ENCODE assay signal across 34 cellular contexts in genomic region chr10:66869635-66870034, GRCh38. TPM values are rescaled to one million over a fixed set of nuclear protein-coding genes. Genes with fewer than 3 reads are reported as not detected.
"Had no signal": no experiment of that assay in that cellular context is flagged by ENCODE, and none has a peak within 500 bp of the region (broad histone marks: within the 10 kb centered on the region; RNA-seq: fewer than 3 reads in every experiment).

No MANE protein-coding gene starts in this region.

- H3K36me3 ChIP-seq: adrenal gland, cardiac muscle cell, WERI-Rb-1 had no signal

- DNase-seq: activated CD4-positive, alpha-beta memory T cell treated with anti-CD3 and anti-CD28 coated beads, Interleukin-2, amount 10 ng/mL, durations not matched to agents 7 days and 5 days; activated CD4-positive, alpha-beta T cell treated with anti-CD3 and anti-CD28 coated beads for 1 hour; activated CD4-positive, alpha-beta T cell treated with anti-CD3 and anti-CD28 coated beads for 36 hours; activated CD4-positive, alpha-beta T cell treated with anti-CD3 and anti-CD28 coated beads for 48 hours; activated CD4-positive, alpha-beta T cell treated with anti-CD3 and anti-CD28 coated beads, Interleukin-2, amount 10 ng/mL, durations not matched to agents 7 days and 5 days; activated CD4-positive, alpha-beta T cell treated with anti-CD3 and anti-CD28 coated beads, Interleukin-2, amount 50 U/mL, for 48 hours; activated CD4-positive, CD25-positive, alpha-beta regulatory T cell; activated CD8-positive, alpha-beta memory T cell treated with anti-CD3 and anti-CD28 coated beads for 24 hours; activated CD8-positive, alpha-beta memory T cell treated with anti-CD3 and anti-CD28 coated beads, Interleukin-2, amount 10 ng/mL, durations not matched to agents 7 days and 5 days; activated CD8-positive, alpha-beta memory T cell treated with anti-CD3 and anti-CD28 coated beads, Interleukin-2, amount 50 U/mL, for 48 hours; activated CD8-positive, alpha-beta T cell treated with anti-CD3 and anti-CD28 coated beads, Interleukin-2, amount 10 ng/mL, durations not matched to agents 7 days and 5 days; activated effector memory CD4-positive, alpha-beta T cell treated with Interleukin-2 at 50 U/mL for 16 hours; activated gamma-delta T cell; activated naive CD4-positive, alpha-beta T cell treated with anti-CD3 and anti-CD28 coated beads, Interleukin-2, amount 10 ng/mL, durations not matched to agents 7 days and 5 days; activated naive CD4-positive, alpha-beta T cell treated with Interleukin-2 at 50 U/mL for 16 hours; activated naive CD8-positive, alpha-beta T cell treated with anti-CD3 and anti-CD28 coated beads, Interleukin-2, amount 10 ng/mL, durations not matched to agents 7 days and 5 days; activated naive CD8-positive, alpha-beta T cell treated with anti-CD3 and anti-CD28 coated beads, Interleukin-2, amount 50 U/mL, for 24 hours; activated T-cell treated with anti-CD3 and anti-CD28 coated beads, Interleukin-2, amount 50 U/mL, for 24 hours; activated T-cell treated with anti-CD3 and anti-CD28 coated beads, Interleukin-2, amount 50 U/mL, for 48 hours; adrenal gland; amniotic stem cell; aorta; caudate nucleus; cerebellar nuclear complex; T-helper 1 cell; T-helper 2 cell; T-helper 9 cell; WERI-Rb-1 had no signal

- H3K9me3 ChIP-seq: adrenal gland had no signal

- H3K4me3 ChIP-seq: adrenal gland, cardiac muscle cell had no signal

- H3K27me3 ChIP-seq: adrenal gland, cardiac muscle cell had no signal

- ATAC-seq: activated CD4-positive, alpha-beta T cell treated with anti-CD3 and anti-CD28 coated beads for 36 hours; activated CD4-positive, CD25-positive, alpha-beta regulatory T cell treated with anti-CD3 and anti-CD28 coated beads, Interleukin-2, amount 50 U/mL, for 24 hours; activated CD8-positive, alpha-beta memory T cell treated with anti-CD3 and anti-CD28 coated beads, Interleukin-2, amount 10 ng/mL, durations not matched to agents 7 days and 5 days; activated CD8-positive, alpha-beta T cell treated with anti-CD3 and anti-CD28 coated beads, Interleukin-2, amount 10 ng/mL, durations not matched to agents 7 days and 5 days; activated naive CD8-positive, alpha-beta T cell treated with anti-CD3 and anti-CD28 coated beads, Interleukin-2, amount 50 U/mL, for 24 hours; WTC11 had no signal

- H3K4me1 ChIP-seq: adrenal gland had no signal

RNA-seq across cellular contexts. Expression of gene LRRTM3, which starts 56.2 kb away (rescaled TPM):
- total RNA-seq: activated CD4-positive, alpha-beta memory T cell treated with anti-CD3 and anti-CD28 coated beads, Interleukin-2, amount 10 ng/mL, durations not matched to agents 7 days and 5 days; activated CD4-positive, alpha-beta T cell treated with anti-CD3 and anti-CD28 coated beads for 36 hours; activated CD4-positive, alpha-beta T cell treated with anti-CD3 and anti-CD28 coated beads, Interleukin-2, amount 10 ng/mL, durations not matched to agents 7 days and 5 days; activated CD8-positive, alpha-beta memory T cell treated with anti-CD3 and anti-CD28 coated beads, Interleukin-2, amount 10 ng/mL, durations not matched to agents 7 days and 5 days; activated CD8-positive, alpha-beta T cell treated with anti-CD3 and anti-CD28 coated beads, Interleukin-2, amount 10 ng/mL, durations not matched to agents 7 days and 5 days; activated naive CD8-positive, alpha-beta T cell treated with anti-CD3 and anti-CD28 coated beads, Interleukin-2, amount 10 ng/mL, durations not matched to agents 7 days and 5 days; activated T-helper 2 cell treated with anti-CD3 and anti-CD28 coated beads, Interferon-gamma antibody, Interleukin-2, Interleukin-4, amounts not matched to agents 10 μg/mL and 5 μg/mL and 100 μg/mL, durations not matched to agents 14 hours and 24 hours and 36 hours; bronchial epithelial cell; chondrocyte had no signal
- polyA plus RNA-seq: aorta had no signal
